ENCODE assay signal across 22 cellular contexts in genomic region chr11:61109671-61110070, GRCh38. TPM values are rescaled to one million over a fixed set of nuclear protein-coding genes. Genes with fewer than 3 reads are reported as not detected.
DNase-seq lines count a peak whose midpoint lies in the region; ATAC-seq and TF ChIP-seq lines count a peak whose summit lies in the region.
"Had no signal": no experiment of that assay in that cellular context is flagged by ENCODE, and none has a peak within 500 bp of the region (broad histone marks: within the 10 kb centered on the region; RNA-seq: fewer than 3 reads in every experiment).

No MANE protein-coding gene starts in this region.

- H3K36me3 Mint-ChIP-seq in activated naive CD4-positive, alpha-beta T cell treated with anti-CD3 and anti-CD28 coated beads, Interleukin-2, amount 10 ng/mL, durations not matched to agents 7 days and 5 days, result peaks cover 84% of the 10 kb centered on the region
- H3K36me3 Mint-ChIP-seq in activated T-cell treated with anti-CD3 and anti-CD28 coated beads, Interleukin-2, amount 50 U/mL, for 4 hours (ENCODE audit: insufficient read depth), result peaks cover 48% of the 10 kb centered on the region
- peaks cover 0 to 66% (median 23%) of the 10 kb centered on the region in 5 donors for H3K36me3 Mint-ChIP-seq in naive thymus-derived CD4-positive, alpha-beta T cell
- H3K36me3 Mint-ChIP-seq in endodermal cell (ENCODE audit: low read depth), result no peaks in the 10 kb centered on the region

- peaks cover 68 to 97% of the 10 kb centered on the region in 2 donors for H3K4me1 ChIP-seq in naive thymus-derived CD4-positive, alpha-beta T cell (ENCODE audit: control insufficient read depth in 2 of 2, insufficient read depth in 2 of 2, low read length in 2 of 2)
- H3K4me1 ChIP-seq in upper lobe of right lung, result peaks cover 3% of the 10 kb centered on the region
- no peaks in the 10 kb centered on the region for H3K4me1 ChIP-seq in endodermal cell (ENCODE audit: control insufficient read depth, insufficient read depth, low read length)
- H3K4me1 ChIP-seq: left ventricle myocardium inferior, pancreas had no signal

- 89 to 96% methylated on average over 4 to 8 of the region's 8 CpGs for WGBS in endodermal cell (ENCODE audit: insufficient coverage in 1 of 2, insufficient read length in 1 of 2), 2 experiments

- CTCF ChIA-PET in activated naive CD4-positive, alpha-beta T cell treated with anti-CD3 and anti-CD28 coated beads, Interleukin-2, amount 10 ng/mL, durations not matched to agents 7 days and 5 days (lab: Charles Lee), result interaction anchor here (4.9 to 5.5 kb wide), 2 partner anchors 26 to 28 kb away, joined by 16 to 32 read pairs; no protein-coding TSS in a partner anchor
- CTCF ChIA-PET in naive thymus-derived CD4-positive, alpha-beta T cell (lab: Charles Lee), result interaction anchor here (0.6 to 1.3 kb wide), 2 partner anchors 82 to 195 kb away, joined by 3 to 5 read pairs; partner anchors contain the start of gene TMEM109

- peaks cover 7 to 41% (median 13%) of the 10 kb centered on the region in 3 experiments for H3K36me3 ChIP-seq in naive thymus-derived CD4-positive, alpha-beta T cell (ENCODE audit: control insufficient read depth in 2 of 3, insufficient read depth in 3 of 3, low read length in 3 of 3)
- H3K36me3 ChIP-seq in upper lobe of right lung (no peaks in the 10 kb centered on the region), endodermal cell (ENCODE audit: control insufficient read depth, insufficient read depth, low read length) (no peaks in the 10 kb centered on the region)
- H3K36me3 ChIP-seq: left ventricle myocardium inferior, pancreas had no signal

- H3K27me3 Mint-ChIP-seq in activated naive CD4-positive, alpha-beta T cell treated with anti-CD3 and anti-CD28 coated beads, Interleukin-2, amount 10 ng/mL, durations not matched to agents 7 days and 5 days, result no peaks in the 10 kb centered on the region
- H3K27me3 Mint-ChIP-seq in activated T-cell treated with anti-CD3 and anti-CD28 coated beads, Interleukin-2, amount 50 U/mL, for 4 hours (ENCODE audit: low read depth), result no peaks in the 10 kb centered on the region
- H3K27me3 Mint-ChIP-seq in naive thymus-derived CD4-positive, alpha-beta T cell, result no peaks in the 10 kb centered on the region
- peaks cover 3% of the 10 kb centered on the region for H3K27me3 Mint-ChIP-seq in endodermal cell (ENCODE audit: insufficient read depth)
- H3K27me3 Mint-ChIP-seq: activated B cell treated with CpG ODN at 0.5 μM for 24 hours had no signal

- H3K27ac ChIP-seq in naive thymus-derived CD4-positive, alpha-beta T cell (ENCODE audit: low read depth, low read length), result peak overlapping the region; percentile 78
- no peak overlapping the region for H3K27ac ChIP-seq in upper lobe of right lung
- H3K27ac ChIP-seq in endodermal cell (ENCODE audit: low read depth, low read length), result no peak overlapping the region
- H3K27ac ChIP-seq: left ventricle myocardium inferior, pancreas had no signal

- ATAC-seq in activated T-cell treated with anti-CD3 and anti-CD28 coated beads, Interleukin-2, amount 50 U/mL, for 4 hours, result no peak
- no peak for ATAC-seq in naive thymus-derived CD4-positive, alpha-beta T cell
- ATAC-seq in upper lobe of right lung, result no peak
- ATAC-seq: Panc1, pancreas had no signal

- no peak for TF ChIP-seq CTCF in upper lobe of right lung (IDR thresholded peaks at IDR 0.05)
- no peak for TF ChIP-seq CTCF in endodermal cell (conservative IDR thresholded peaks at IDR 0.05)

- H3K4me3 Mint-ChIP-seq in activated naive CD4-positive, alpha-beta T cell treated with anti-CD3 and anti-CD28 coated beads, Interleukin-2, amount 10 ng/mL, durations not matched to agents 7 days and 5 days, result peak overlapping the region; percentile 30
- H3K4me3 Mint-ChIP-seq in activated T-cell treated with anti-CD3 and anti-CD28 coated beads, Interleukin-2, amount 50 U/mL, for 4 hours, result peak overlapping the region; percentile 62
- peak overlapping the region in 7 of 10 donors; percentile 39 to 93 (median 82) for H3K4me3 Mint-ChIP-seq in naive thymus-derived CD4-positive, alpha-beta T cell
- H3K4me3 Mint-ChIP-seq in endodermal cell, result no peak overlapping the region
- H3K4me3 Mint-ChIP-seq: activated B cell treated with CpG ODN at 0.5 μM for 24 hours had no signal

- no peak overlapping the region for H3K4me3 ChIP-seq in naive thymus-derived CD4-positive, alpha-beta T cell (ENCODE audit: low read length)
- H3K4me3 ChIP-seq in upper lobe of right lung, result no peak overlapping the region
- no peak overlapping the region for H3K4me3 ChIP-seq in endodermal cell (ENCODE audit: low read length)
- H3K4me3 ChIP-seq: left ventricle myocardium inferior, pancreas had no signal

- intact Hi-C loops in naive thymus-derived CD4-positive, alpha-beta T cell (cut with micrococcal nuclease), result loop anchor here (2.0 to 5.0 kb wide), 3 partner anchors 19 to 122 kb away; no protein-coding TSS in a partner anchor
- intact Hi-C loops in upper lobe of right lung (cut with DNase I), result no loop called here

- H3K27ac Mint-ChIP-seq in activated naive CD4-positive, alpha-beta T cell treated with anti-CD3 and anti-CD28 coated beads, Interleukin-2, amount 10 ng/mL, durations not matched to agents 7 days and 5 days, result peak overlapping the region; percentile 88
- H3K27ac Mint-ChIP-seq in naive thymus-derived CD4-positive, alpha-beta T cell, result peak overlapping the region in 7 of 9 donors; percentile 81 to 98 (median 92)
- H3K27ac Mint-ChIP-seq in endodermal cell, result no peak overlapping the region
- H3K27ac Mint-ChIP-seq: activated B cell treated with CpG ODN at 0.5 μM for 24 hours had no signal

- no peaks in the 10 kb centered on the region for H3K27me3 ChIP-seq in naive thymus-derived CD4-positive, alpha-beta T cell (ENCODE audit: control insufficient read depth in 2 of 2, insufficient read depth in 2 of 2, low read length in 2 of 2)
- H3K27me3 ChIP-seq in upper lobe of right lung (peaks cover 4% of the 10 kb centered on the region), endodermal cell (ENCODE audit: control insufficient read depth, insufficient read depth, low read length, poor library complexity, severe bottlenecking) (no peaks in the 10 kb centered on the region)
- H3K27me3 ChIP-seq: pancreas had no signal

- no peak overlapping the region for H3K9ac ChIP-seq in endodermal cell (ENCODE audit: extremely low read depth, low read length, poor library complexity, severe bottlenecking)

- no peaks in the 10 kb centered on the region for H3K9me3 ChIP-seq in naive thymus-derived CD4-positive, alpha-beta T cell (ENCODE audit: control insufficient read depth in 2 of 3, low read length in 3 of 3)
- H3K9me3 ChIP-seq in upper lobe of right lung (no peaks in the 10 kb centered on the region), endodermal cell (ENCODE audit: control insufficient read depth, low read length) (no peaks in the 10 kb centered on the region)
- H3K9me3 ChIP-seq: left ventricle myocardium inferior, pancreas had no signal

- POLR2A ChIA-PET in naive thymus-derived CD4-positive, alpha-beta T cell (lab: Charles Lee), result interaction anchor here (0.6 to 12.0 kb wide), 13 partner anchors 8 to 194 kb away, joined by 3 to 113 read pairs (median 5); partner anchors contain the start of gene CD5

- no peaks in the 10 kb centered on the region for H3K9me3 Mint-ChIP-seq in activated naive CD4-positive, alpha-beta T cell treated with anti-CD3 and anti-CD28 coated beads, Interleukin-2, amount 10 ng/mL, durations not matched to agents 7 days and 5 days
- H3K9me3 Mint-ChIP-seq in activated T-cell treated with anti-CD3 and anti-CD28 coated beads, Interleukin-2, amount 50 U/mL, for 4 hours, result no peaks in the 10 kb centered on the region
- H3K9me3 Mint-ChIP-seq in naive thymus-derived CD4-positive, alpha-beta T cell, result no peaks in the 10 kb centered on the region
- H3K9me3 Mint-ChIP-seq in endodermal cell, result no peaks in the 10 kb centered on the region
- H3K9me3 Mint-ChIP-seq: activated B cell treated with CpG ODN at 0.5 μM for 24 hours had no signal

- DNase-seq in activated naive CD4-positive, alpha-beta T cell treated with anti-CD3 and anti-CD28 coated beads, Interleukin-2, amount 10 ng/mL, durations not matched to agents 7 days and 5 days, result no peak
- no peak for DNase-seq in activated naive CD4-positive, alpha-beta T cell treated with Interleukin-2 at 50 U/mL for 16 hours
- no peak for DNase-seq in activated T-cell treated with anti-CD3 and anti-CD28 coated beads, Interleukin-2, amount 50 U/mL, for 4 hours
- DNase-seq in naive thymus-derived CD4-positive, alpha-beta T cell, result no peak
- DNase-seq in upper lobe of right lung (peak; percentile 32), RPMI8226 (no peak), endodermal cell (no peak)
- DNase-seq: activated B cell treated with CpG ODN at 0.5 μM for 24 hours; amniotic stem cell; C1 segment of cervical spinal cord; islet precursor cell; left ventricle myocardium inferior; NCI-H1417 treated with DMSO at 0.1 percent for 48 hours; NCI-H2081; NCI-H226; NCI-H69; pancreas; SHP77 treated with DMSO at 0.1 percent for 48 hours; stimulated activated CD4-positive, alpha-beta T cell treated with anti-CD3 and anti-CD28 coated beads, Interleukin-2, amount 100 ng/mL, for 24 hours had no signal

- H3K4me1 Mint-ChIP-seq in activated naive CD4-positive, alpha-beta T cell treated with anti-CD3 and anti-CD28 coated beads, Interleukin-2, amount 10 ng/mL, durations not matched to agents 7 days and 5 days, result peaks cover 97% of the 10 kb centered on the region
- H3K4me1 Mint-ChIP-seq in activated T-cell treated with anti-CD3 and anti-CD28 coated beads, Interleukin-2, amount 50 U/mL, for 4 hours (ENCODE audit: low read depth), result peaks cover 92% of the 10 kb centered on the region
- H3K4me1 Mint-ChIP-seq in naive thymus-derived CD4-positive, alpha-beta T cell, result peaks cover 71 to 100% (median 92%) of the 10 kb centered on the region in 7 donors
- H3K4me1 Mint-ChIP-seq in endodermal cell, result no peaks in the 10 kb centered on the region

RNA-seq across cellular contexts. Expression of gene CD5, which starts 7.4 kb away (rescaled TPM):
- 100 to 1,000 TPM; 318 to 420 (median 359) TPM for total RNA-seq in activated T-cell treated with anti-CD3 and anti-CD28 coated beads, Interleukin-2, amount 50 U/mL, for 4 hours
- 100 to 1,000 TPM; 180 to 399 (median 224) TPM for total RNA-seq in naive thymus-derived CD4-positive, alpha-beta T cell
- 100 to 1,000 TPM; 217 to 371 TPM for polyA plus RNA-seq in naive thymus-derived CD4-positive, alpha-beta T cell
- total RNA-seq in upper lobe of right lung, result 2.5 TPM
- not detected for total RNA-seq in endodermal cell
- polyA plus RNA-seq in endodermal cell (2013, experiment 1 of 2), result not detected
- not detected for polyA plus RNA-seq in endodermal cell (2013, experiment 2 of 2)
- total RNA-seq: epithelial cell of proximal tubule, myocyte had no signal

RNA-seq across cellular contexts. Expression of gene VPS37C, which starts 51.6 kb away (rescaled TPM):
- total RNA-seq in activated T-cell treated with anti-CD3 and anti-CD28 coated beads, Interleukin-2, amount 50 U/mL, for 4 hours, result 10 to 100 TPM; 16.1 to 18.4 (median 17.0) TPM
- 10 to 100 TPM in 1 of 5 experiments, 1 to 10 TPM in 4; 4.1 to 12.0 (median 7.9) TPM for total RNA-seq in naive thymus-derived CD4-positive, alpha-beta T cell
- polyA plus RNA-seq in naive thymus-derived CD4-positive, alpha-beta T cell, result under 1 TPM; 0.31 to 0.82 TPM
- total RNA-seq in upper lobe of right lung (30.2 TPM), endodermal cell (10 to 100 TPM; 23.9 to 26.7 TPM)
- polyA plus RNA-seq in endodermal cell (2013, experiment 1 of 2), result 23.6 TPM
- 20.3 TPM for polyA plus RNA-seq in endodermal cell (2013, experiment 2 of 2)

Comparison
In these comparisons a context has a peak if more than half of its experiments do, and no peak if none do; other contexts are left out.
1. RNA of gene CD5, which starts 7.4 kb away (total RNA-seq): 318 to 420 TPM in activated T-cell treated with anti-CD3 and anti-CD28 coated beads, Interleukin-2, amount 50 U/mL, for 4 hours and 180 to 399 TPM in naive thymus-derived CD4-positive, alpha-beta T cell; 2.5 TPM in upper lobe of right lung (single experiment) and not detected in endodermal cell; every median in the first group is over 10 times any median in the second.